ENCODE assay signal across 26 cellular contexts in genomic region chr3:137572931-137573330, GRCh38.
"Had no signal": no experiment of that assay in that cellular context is flagged by ENCODE, and none has a peak within 500 bp of the region (broad histone marks: within the 10 kb centered on the region; RNA-seq: fewer than 3 reads in every experiment).

No MANE protein-coding gene starts in this region.

- H3K4me3 ChIP-seq: colonic mucosa, esophagus squamous epithelium, heart right ventricle, left lung, lower lobe of right lung, mucosa of descending colon had no signal

- H3K9me3 ChIP-seq: colonic mucosa, esophagus squamous epithelium, left lung, lower lobe of right lung, mucosa of descending colon had no signal

- H3K27ac ChIP-seq: colonic mucosa, epithelial cell of prostate, esophagus squamous epithelium, heart right ventricle, left lung, lower lobe of right lung had no signal

- H3K27me3 ChIP-seq: colonic mucosa, esophagus squamous epithelium, heart right ventricle, left lung had no signal

- H3K4me1 ChIP-seq: colonic mucosa, esophagus squamous epithelium, heart right ventricle, left lung, lower lobe of right lung had no signal

- FAIRE-seq: endothelial cell of umbilical vein, frontal cortex, islet of Langerhans, keratinocyte had no signal

- H3K4me3 Mint-ChIP-seq: dendritic cell treated with granulocyte-macrophage colony-stimulating factor and Interleukin-4, amounts not matched to agents 40 ng/mL and 50 ng/mL, for 4 days; mesothelial cell of epicardium; naive B cell had no signal

- H3K36me3 ChIP-seq: colonic mucosa, esophagus squamous epithelium, heart right ventricle, left lung, lower lobe of right lung had no signal

- DNase-seq: colonic mucosa; cortex of kidney; effector CD4-positive, alpha-beta T cell; effector memory CD4-positive, alpha-beta T cell; erythroblast; esophagus squamous epithelium; foreskin fibroblast; glutamatergic neuron; head of caudate nucleus; heart right ventricle; hippocampal formation; left cardiac atrium; left lung; left ventricle myocardium superior; lower lobe of right lung; mesenchymal stem cell; mucosa of descending colon; naive B cell had no signal

- H3K36me3 Mint-ChIP-seq: mesothelial cell of epicardium, naive B cell had no signal

- ATAC-seq: esophagus mucosa, heart right ventricle, left cardiac atrium, left lung, left ventricle myocardium superior, lower lobe of right lung, mucosa of descending colon had no signal

- H3K4me1 Mint-ChIP-seq: mesothelial cell of epicardium, naive B cell had no signal

- H3K27me3 Mint-ChIP-seq: dendritic cell treated with granulocyte-macrophage colony-stimulating factor and Interleukin-4, amounts not matched to agents 40 ng/mL and 50 ng/mL, for 4 days; naive B cell had no signal

- H3K27ac Mint-ChIP-seq: dendritic cell treated with granulocyte-macrophage colony-stimulating factor and Interleukin-4, amounts not matched to agents 40 ng/mL and 50 ng/mL, for 4 days; mesothelial cell of epicardium; naive B cell had no signal
